ENCODE assay signal across 8 cellular contexts in the genomic region with DNA sequence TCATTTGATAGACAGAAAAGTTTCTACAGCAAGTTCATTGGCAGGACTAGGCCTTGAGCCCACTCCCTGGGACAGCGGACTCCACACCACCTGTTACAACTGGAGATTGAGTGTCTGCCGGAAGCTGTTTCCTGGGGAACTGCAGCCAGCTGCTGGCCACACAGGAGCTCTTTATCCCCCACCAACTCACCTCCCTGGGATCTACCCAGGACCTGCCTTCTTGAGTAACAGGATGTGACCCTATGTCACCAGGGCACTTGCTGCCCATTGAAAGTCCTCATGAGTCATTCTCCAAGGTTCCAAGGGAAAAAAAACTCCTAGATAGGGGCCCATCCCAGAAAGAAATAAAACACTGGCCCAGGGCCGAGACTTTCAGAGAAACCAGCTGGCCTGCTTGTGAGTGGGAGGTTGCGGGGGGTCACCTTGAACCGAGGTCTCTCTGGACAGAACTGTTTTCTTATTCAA. TPM values are rescaled to one million over a fixed set of nuclear protein-coding genes. Genes with fewer than 3 reads are reported as not detected.
DNase-seq lines count a peak whose midpoint lies in the region; ATAC-seq and TF ChIP-seq lines count a peak whose summit lies in the region.

No MANE protein-coding gene starts in this region.

- peak; percentile 57 for DNase-seq in CD1c-positive myeloid dendritic cell (ENCODE audit: extremely low spot score)
- DNase-seq in NCI-H146 (lab: John Stamatoyannopoulos, UW) = peak; percentile 78
- peak; percentile 90 for DNase-seq in myocyte (ENCODE audit: low read depth)
- DNase-seq in GM20000 (ENCODE audit: low spot score) = no peak
- DNase-seq in NCI-H1930 (lab: John Stamatoyannopoulos, UW) = no peak
- no peak for DNase-seq in activated T-cell treated with anti-CD3 and anti-CD28 coated beads, Interleukin-2, amount 50 U/mL, for 48 hours

- no peak for ATAC-seq in GM18498 (IDR thresholded peaks at IDR 0.05; ENCODE audit: unreplicated experiment)

- peak overlapping the region in 1 of 2 donors; percentile 50 for H3K9ac ChIP-seq in duodenal mucosa (ENCODE audit: low read depth in 1 of 2, low read length in 2 of 2)

- H3K27ac ChIP-seq in duodenal mucosa (ENCODE audit: low read depth, low read length) = peak overlapping the region; percentile 46

- H3K27me3 ChIP-seq in duodenal mucosa (ENCODE audit: control insufficient read depth in 1 of 2, insufficient read depth in 2 of 2, low read length in 2 of 2) = no peaks in the 10 kb centered on the region

- TF ChIP-seq CTCF in GM20000 (IDR thresholded peaks at IDR 0.05; ENCODE audit: extremely low read depth, missing control alignments) = no peak

- no peaks in the 10 kb centered on the region for H3K9me3 ChIP-seq in duodenal mucosa (ENCODE audit: control insufficient read depth in 1 of 2, low read length in 2 of 2)

- peaks cover 24 to 35% of the 10 kb centered on the region in 2 donors for H3K4me1 ChIP-seq in duodenal mucosa (ENCODE audit: control insufficient read depth in 1 of 2, insufficient read depth in 2 of 2, low read length in 2 of 2)

- no peak overlapping the region for H3K4me3 ChIP-seq in duodenal mucosa (ENCODE audit: low read depth in 1 of 2, low read length in 2 of 2)

- H3K36me3 ChIP-seq in duodenal mucosa (ENCODE audit: control insufficient read depth in 1 of 2, insufficient read depth in 2 of 2, low read length in 2 of 2) = no peaks in the 10 kb centered on the region

RNA-seq across cellular contexts. Expression of a gene that starts 37.4 kb away (rescaled TPM):
- total RNA-seq in myocyte = 8.0 and 9.1 TPM in 2 replicates
- polyA plus RNA-seq in myocyte (2012) = 7.1 TPM

Comparison
In these comparisons a context has a peak if more than half of its experiments do, and no peak if none do; other contexts are left out.
1. DNase-seq: peak in CD1c-positive myeloid dendritic cell (single experiment), NCI-H146 (single experiment) and myocyte (single experiment); none in GM20000 (single experiment), NCI-H1930 (0 of 2) and activated T-cell treated with anti-CD3 and anti-CD28 coated beads, Interleukin-2, amount 50 U/mL, for 48 hours (0 of 2).